13 cellular contexts compared by ENCODE assay signal in genomic region chr16:57289391-57290257, GRCh38. TPM values are rescaled to one million over a fixed set of nuclear protein-coding genes. Genes with fewer than 3 reads are reported as not detected.
A peak's percentile ranks its signal among the peaks of the same experiment; 100 is the strongest.
DNase-seq lines count a peak whose midpoint lies in the region; ATAC-seq and TF ChIP-seq lines count a peak whose summit lies in the region.
"Had no signal": no experiment of that assay in that cellular context is flagged by ENCODE, and none has a peak within 500 bp of the region (broad histone marks: within the 10 kb centered on the region; RNA-seq: fewer than 3 reads in every experiment).

No MANE protein-coding gene starts in this region.

- H3K36me3 ChIP-seq in KMS-11 (ENCODE audit: insufficient read depth) = no peaks in the 10 kb centered on the region
- no peaks in the 10 kb centered on the region for H3K36me3 ChIP-seq in HAP-1 (replicated peaks)

- CTCF ChIA-PET in activated CD4-positive, alpha-beta T cell treated with anti-CD3 and anti-CD28 coated beads, Interleukin-2, amount 10 ng/mL, durations not matched to agents 7 days and 5 days (lab: Charles Lee) = interaction anchor here (1.1 to 4.6 kb wide), 3 partner anchors 9 to 12 kb away, joined by 3 to 28 read pairs (median 5); no protein-coding TSS in a partner anchor

- H3K27me3 ChIP-seq in KMS-11 (ENCODE audit: insufficient read depth, low read depth) (no peaks in the 10 kb centered on the region), HAP-1 (ENCODE audit: low read depth) (no peaks in the 10 kb centered on the region)

- POLR2A ChIA-PET in activated CD4-positive, alpha-beta T cell treated with anti-CD3 and anti-CD28 coated beads, Interleukin-2, amount 10 ng/mL, durations not matched to agents 7 days and 5 days (lab: Charles Lee) = no interaction called here

- no peaks in the 10 kb centered on the region for H3K36me3 Mint-ChIP-seq in activated CD4-positive, alpha-beta T cell treated with anti-CD3 and anti-CD28 coated beads, Interleukin-2, amount 10 ng/mL, durations not matched to agents 7 days and 5 days (ENCODE audit: low read depth)
- H3K36me3 Mint-ChIP-seq: CD8-positive, alpha-beta memory T cell had no signal

- no peaks in the 10 kb centered on the region for H4K20me1 ChIP-seq in KMS-11 (ENCODE audit: insufficient read depth)

- no peak overlapping the region for H2AFZ ChIP-seq in KMS-11 (ENCODE audit: low read depth)

- no peaks in the 10 kb centered on the region for H3K79me2 ChIP-seq in KMS-11 (ENCODE audit: insufficient read depth, low read depth)

- peak overlapping the region; percentile 9; the same call in 1 of the 2 replicates for H3K4me2 ChIP-seq in KMS-11

- no peak overlapping the region for H3K4me3 Mint-ChIP-seq in activated CD4-positive, alpha-beta T cell treated with anti-CD3 and anti-CD28 coated beads, Interleukin-2, amount 10 ng/mL, durations not matched to agents 7 days and 5 days
- H3K4me3 Mint-ChIP-seq: CD8-positive, alpha-beta memory T cell had no signal

- DNase-seq in activated CD4-positive, alpha-beta T cell treated with anti-CD3 and anti-CD28 coated beads, Interleukin-2, amount 10 ng/mL, durations not matched to agents 7 days and 5 days = no peak
- DNase-seq in activated CD4-positive, alpha-beta T cell treated with anti-CD3 and anti-CD28 coated beads, Interleukin-2, amount 50 U/mL, for 1 hour = no peak
- DNase-seq in caudate nucleus (lab: John Stamatoyannopoulos, UW) (peak in 17 of 61 donors; percentile 24 to 64 (median 46)), pons (ENCODE audit: low spot score) (peak; percentile 94), HAP-1 (ENCODE audit: low spot score in 2 of 2) (no peak), NCI-H2081 (lab: John Stamatoyannopoulos, UW) (no peak)
- DNase-seq: ACHN; CD8-positive, alpha-beta memory T cell; NCI-H1092; occipital lobe; stimulated activated CD4-positive, alpha-beta T cell treated with anti-CD3 and anti-CD28 coated beads, Interleukin-4, amount 100 ng/mL, for 24 hours had no signal

- no peak overlapping the region; the same call in 1 of the 2 replicates for H3K9ac ChIP-seq in KMS-11

- TF ChIP-seq CTCF in KMS-11 (conservative IDR thresholded peaks at IDR 0.05; ENCODE audit: low read depth, low read length) = no peak

- H3K4me3 ChIP-seq in KMS-11 (IDR thresholded peaks at IDR 0.05; ENCODE audit: insufficient read depth, low read depth, low read length) (no peak overlapping the region), HAP-1 (no peak overlapping the region)

- H3K27ac ChIP-seq in KMS-11 (no peak overlapping the region), caudate nucleus (ENCODE audit: low read depth, low read length) (peak overlapping the region; percentile 97)

- no peaks in the 10 kb centered on the region for H3K9me3 Mint-ChIP-seq in activated CD4-positive, alpha-beta T cell treated with anti-CD3 and anti-CD28 coated beads, Interleukin-2, amount 10 ng/mL, durations not matched to agents 7 days and 5 days
- H3K9me3 Mint-ChIP-seq: CD8-positive, alpha-beta memory T cell had no signal

- in situ Hi-C loops in HAP-1 (cut with MboI; ENCODE audit: low sequenced_read_pairs) = no loop called here

- H3K9me3 ChIP-seq in HAP-1 = no peaks in the 10 kb centered on the region

- H3K27me3 Mint-ChIP-seq in activated CD4-positive, alpha-beta T cell treated with anti-CD3 and anti-CD28 coated beads, Interleukin-2, amount 10 ng/mL, durations not matched to agents 7 days and 5 days = peaks cover 6% of the 10 kb centered on the region

- H3K4me1 Mint-ChIP-seq in activated CD4-positive, alpha-beta T cell treated with anti-CD3 and anti-CD28 coated beads, Interleukin-2, amount 10 ng/mL, durations not matched to agents 7 days and 5 days = peaks cover 19% of the 10 kb centered on the region

- no peak for ATAC-seq in HG03521 (IDR thresholded peaks at IDR 0.05; ENCODE audit: unreplicated experiment)

- H3K27ac Mint-ChIP-seq in activated CD4-positive, alpha-beta T cell treated with anti-CD3 and anti-CD28 coated beads, Interleukin-2, amount 10 ng/mL, durations not matched to agents 7 days and 5 days = peak overlapping the region; percentile 77

- peaks cover 14% of the 10 kb centered on the region for H3K4me1 ChIP-seq in KMS-11 (ENCODE audit: low read depth, poor library complexity, severe bottlenecking)
- peaks cover 6% of the 10 kb centered on the region for H3K4me1 ChIP-seq in HAP-1

RNA-seq across cellular contexts. Expression of gene PLLP, which starts 5.2 kb away (rescaled TPM):
- under 1 TPM; 0.40 to 0.55 TPM for total RNA-seq in activated CD4-positive, alpha-beta T cell treated with anti-CD3 and anti-CD28 coated beads, Interleukin-2, amount 10 ng/mL, durations not matched to agents 7 days and 5 days

RNA-seq across cellular contexts. Expression of gene ARL2BP, which starts 44.6 kb away (rescaled TPM):
- 10 to 100 TPM; 35.0 to 36.7 TPM for total RNA-seq in activated CD4-positive, alpha-beta T cell treated with anti-CD3 and anti-CD28 coated beads, Interleukin-2, amount 10 ng/mL, durations not matched to agents 7 days and 5 days
